ENCODE assay signal across 8 cellular contexts in genomic region chr20:44966030-44966961, GRCh38. TPM values are rescaled to one million over a fixed set of nuclear protein-coding genes. Genes with fewer than 3 reads are reported as not detected.
A peak's percentile ranks its signal among the peaks of the same experiment; 100 is the strongest.
DNase-seq lines count a peak whose midpoint lies in the region; ATAC-seq and TF ChIP-seq lines count a peak whose summit lies in the region.

STK4 (plus strand) TSS chr20:44966512; CDS start chr20:44966569, 57 bp downstream.

- TF ChIP-seq EP300 in esophagus muscularis mucosa (IDR thresholded peaks at IDR 0.05), result no peak

- CTCF ChIA-PET in Panc1 (lab: Charles Lee), result no interaction called here

- H3K79me2 ChIP-seq in KMS-11 (ENCODE audit: insufficient read depth, low read depth), result peaks cover 45% of the 10 kb centered on the region

- H3K9ac ChIP-seq in KMS-11, result peak within 1 kb of the TSS; percentile 54

- no peaks in the 10 kb centered on the region for H3K9me3 Mint-ChIP-seq in stimulated activated effector memory CD8-positive, alpha-beta T cell treated with anti-CD3 and anti-CD28 coated beads, Interleukin-12 subunit alpha, Interleukin-12 subunit beta, amount 100 ng/mL, for 72 hours

- no TSS peak for BruUV-seq in Panc1 (replicated peaks; lab: Mats Ljungman, UMichigan)

- no peaks in the 10 kb centered on the region for H4K20me1 ChIP-seq in KMS-11 (ENCODE audit: insufficient read depth)

- in situ Hi-C loops in Panc1 (cut with HindIII; ENCODE audit: low pct_unique_long_range_greater_than_20kb, low sequenced_read_pairs), result no loop called here

- H3K4me2 ChIP-seq in KMS-11, result peak within 1 kb of the TSS; percentile 96

- peak; percentile 46 for TF ChIP-seq POLR2A in esophagus muscularis mucosa (IDR thresholded peaks at IDR 0.05; ENCODE audit: low read depth)

- H3K27me3 ChIP-seq in KMS-11 (ENCODE audit: insufficient read depth, low read depth) (no peaks in the 10 kb centered on the region), Panc1 (ENCODE audit: control insufficient read depth, insufficient read depth, low read length) (no peaks in the 10 kb centered on the region), esophagus muscularis mucosa (no peaks in the 10 kb centered on the region)

- H3K27ac Mint-ChIP-seq in stimulated activated effector memory CD8-positive, alpha-beta T cell treated with anti-CD3 and anti-CD28 coated beads, Interleukin-12 subunit alpha, Interleukin-12 subunit beta, amount 100 ng/mL, for 72 hours, result peak within 1 kb of the TSS; percentile 99

- peak within 1 kb of the TSS; percentile 51 for H3K27ac ChIP-seq in KMS-11
- peak within 1 kb of the TSS; percentile 88 for H3K27ac ChIP-seq in Panc1 (ENCODE audit: low read length)
- H3K27ac ChIP-seq in esophagus muscularis mucosa (replicated peaks in 1 of 4), result peak within 1 kb of the TSS; percentile 77 to 87 (median 82)

- WGBS in esophagus muscularis mucosa, result 2% methylated on average over 42 of the region's 68 CpGs

- DNase-seq in DMS79 (lab: John Stamatoyannopoulos, UW), result peak; percentile 54
- DNase-seq in Panc1 (ENCODE audit: low read depth, low spot score), result peak; percentile 69
- DNase-seq in activated T-cell treated with anti-CD3 and anti-CD28 coated beads, Interleukin-2, amount 50 U/mL, for 48 hours, result peak; percentile 98
- DNase-seq in esophagus muscularis mucosa (ENCODE audit: extremely low spot score), result peak; percentile 98
- peak; percentile 95 for DNase-seq in myocyte (ENCODE audit: low read depth)
- peak; percentile 94 to 97 for DNase-seq in stimulated activated effector memory CD8-positive, alpha-beta T cell treated with anti-CD3 and anti-CD28 coated beads, Interleukin-12 subunit alpha, Interleukin-12 subunit beta, amount 100 ng/mL, for 72 hours (ENCODE audit: low spot score in 2 of 2)

- peaks cover 52% of the 10 kb centered on the region for H3K36me3 Mint-ChIP-seq in stimulated activated effector memory CD8-positive, alpha-beta T cell treated with anti-CD3 and anti-CD28 coated beads, Interleukin-12 subunit alpha, Interleukin-12 subunit beta, amount 100 ng/mL, for 72 hours

- H3K4me1 ChIP-seq in KMS-11 (ENCODE audit: low read depth, poor library complexity, severe bottlenecking), result peaks cover 87% of the 10 kb centered on the region
- peaks cover 31% of the 10 kb centered on the region for H3K4me1 ChIP-seq in Panc1 (ENCODE audit: control insufficient read depth, insufficient read depth, low read length)
- H3K4me1 ChIP-seq in esophagus muscularis mucosa, result peaks cover 14 to 58% (median 54%) of the 10 kb centered on the region in 4 donors

- H3K4me3 ChIP-seq in KMS-11 (IDR thresholded peaks at IDR 0.05; ENCODE audit: insufficient read depth, low read depth, low read length), result peak within 1 kb of the TSS; percentile 68
- peak within 1 kb of the TSS; percentile 94 to 99 for H3K4me3 ChIP-seq in Panc1 (ENCODE audit: low read depth in 2 of 2, low read length in 2 of 2)
- H3K4me3 ChIP-seq in esophagus muscularis mucosa, result peak within 1 kb of the TSS; percentile 71 to 88 (median 78)

- H3K36me3 ChIP-seq in KMS-11 (ENCODE audit: insufficient read depth), result no peaks in the 10 kb centered on the region
- H3K36me3 ChIP-seq in Panc1 (ENCODE audit: control insufficient read depth, insufficient read depth, low read length), result peaks cover 3% of the 10 kb centered on the region; the same call in 1 of the 2 replicates
- H3K36me3 ChIP-seq in esophagus muscularis mucosa, result no peaks in the 10 kb centered on the region

- peak within 1 kb of the TSS; percentile 96 for H2AFZ ChIP-seq in KMS-11 (ENCODE audit: low read depth)

- POLR2A ChIA-PET in Panc1 (lab: Charles Lee), result interaction anchor here (0.6 kb wide), 1 partner anchor 536 kb away, joined by 3 read pairs; no protein-coding TSS in a partner anchor

- H3K9me3 ChIP-seq in Panc1 (ENCODE audit: control insufficient read depth, insufficient read depth, low read depth, low read length) (no peaks in the 10 kb centered on the region), esophagus muscularis mucosa (no peaks in the 10 kb centered on the region)

- intact Hi-C loops in Panc1 (cut with micrococcal nuclease; ENCODE audit: unreplicated experiment), result no loop called here
- intact Hi-C loops in esophagus muscularis mucosa (cut with DNase I), result loop anchor here (5.0 to 10.0 kb wide), 2 partner anchors 79 to 221 kb away; partner anchors contain the start of genes KCNK15 and YWHAB

- peak within 1 kb of the TSS; percentile 100 for H3K4me3 Mint-ChIP-seq in stimulated activated effector memory CD8-positive, alpha-beta T cell treated with anti-CD3 and anti-CD28 coated beads, Interleukin-12 subunit alpha, Interleukin-12 subunit beta, amount 100 ng/mL, for 72 hours

- TF ChIP-seq CTCF in KMS-11 (conservative IDR thresholded peaks at IDR 0.05; ENCODE audit: low read depth, low read length) (peak; percentile 51), Panc1 (IDR thresholded peaks at IDR 0.05) (peak; percentile 72), esophagus muscularis mucosa (IDR thresholded peaks at IDR 0.05) (peak; percentile 45 to 64 (median 58))

- peaks cover 61% of the 10 kb centered on the region for H3K4me1 Mint-ChIP-seq in stimulated activated effector memory CD8-positive, alpha-beta T cell treated with anti-CD3 and anti-CD28 coated beads, Interleukin-12 subunit alpha, Interleukin-12 subunit beta, amount 100 ng/mL, for 72 hours

- peak; percentile 72 for ATAC-seq in GM21723 (IDR thresholded peaks at IDR 0.05; ENCODE audit: unreplicated experiment)
- ATAC-seq in Panc1, result peak; percentile 98
- ATAC-seq in stimulated activated effector memory CD8-positive, alpha-beta T cell treated with anti-CD3 and anti-CD28 coated beads, Interleukin-12 subunit alpha, Interleukin-12 subunit beta, amount 100 ng/mL, for 72 hours, result peak; percentile 87

RNA-seq across cellular contexts. Expression of gene STK4, which starts in this region (rescaled TPM):
- total RNA-seq in Panc1 (2021; ENCODE audit: unreplicated experiment), result 50.2 TPM
- 15.0 TPM for polyA plus RNA-seq in Panc1 (2012; ENCODE audit: insufficient read length)
- total RNA-seq in esophagus muscularis mucosa, result 10 to 100 TPM; 26.0 to 31.6 (median 27.7) TPM
- 11.3 and 11.4 TPM in 2 replicates for total RNA-seq in myocyte
- 7.8 TPM for polyA plus RNA-seq in myocyte (2012)

Comparison
In these comparisons a context has a peak if more than half of its experiments do, and no peak if none do; other contexts are left out.
1. Peak in every context shown above with its lines: DNase-seq, ATAC-seq, H3K4me3 ChIP-seq and H3K27ac ChIP-seq.